In genomic region chr4:68152411-68152810, GRCh38 we compare ENCODE assay signal across 17 cellular contexts. TPM values are rescaled to one million over a fixed set of nuclear protein-coding genes. Genes with fewer than 3 reads are reported as not detected.
DNase-seq lines count a peak whose midpoint lies in the region; ATAC-seq, FAIRE-seq and TF ChIP-seq lines count a peak whose summit lies in the region.
"Had no signal": no experiment of that assay in that cellular context is flagged by ENCODE, and none has a peak within 500 bp of the region (broad histone marks: within the 10 kb centered on the region; RNA-seq: fewer than 3 reads in every experiment).

No MANE protein-coding gene starts in this region.

- no peak overlapping the region for H3K9ac ChIP-seq in PC-3 (ENCODE audit: low read length)

- no peaks in the 10 kb centered on the region for H3K79me2 ChIP-seq in PC-3 (ENCODE audit: low read length)

- H3K4me3 ChIP-seq in PC-3 (ENCODE audit: low read length) (no peak overlapping the region), bronchial epithelial cell (ENCODE audit: low read depth, low read length) (no peak overlapping the region), right cardiac atrium (ENCODE audit: low read length) (no peak overlapping the region)
- H3K4me3 ChIP-seq: prostate gland, tibial artery had no signal

- POLR2A ChIA-PET in PC-3 (lab: Charles Lee; ENCODE audit: unreplicated experiment) = no interaction called here

- H4K20me1 ChIP-seq in PC-3 (ENCODE audit: low read length) = no peaks in the 10 kb centered on the region

- no peak overlapping the region for H3K4me3 Mint-ChIP-seq in mesothelial cell of epicardium
- H3K4me3 Mint-ChIP-seq: stimulated activated naive B cell treated with anti-CD40 and anti-IgM and Interleukin-4, amounts not matched to agents 10 μg/mL and 1 μg/mL and 100 μg/mL, for 72 hours had no signal

- DNase-seq in HPDE6-E6E7 (ENCODE audit: extremely low spot score) (peak; percentile 86), PC-3 (peak; percentile 84), bronchial epithelial cell (ENCODE audit: low read depth) (peak; percentile 98), mesothelial cell of epicardium (ENCODE audit: low spot score in 2 of 2, unreplicated experiment in 2 of 2) (no peak), T-helper 9 cell (no peak), GM19238 (ENCODE audit: insufficient read length, low spot score) (no peak), right cardiac atrium (no peak)
- DNase-seq: DMS 273 treated with DMSO at 0.1 percent for 48 hours; effector CD8-positive, alpha-beta T cell; NCI-H1105 treated with DMSO at 0.1 percent for 48 hours; NCI-H2171 treated with DMSO at 0.1 percent for 48 hours; NK-92 treated with Interleukin-12 subunit alpha and Interleukin-12 subunit beta, amount 100 ng/mL, for 24 hours; stimulated activated naive B cell treated with anti-CD40 and anti-IgM and Interleukin-4, amounts not matched to agents 10 μg/mL and 1 μg/mL and 100 μg/mL, for 72 hours; tibial artery had no signal

- H3K27ac ChIP-seq in PC-3 (ENCODE audit: low read length) (no peak overlapping the region), right cardiac atrium (ENCODE audit: low read length) (no peak overlapping the region)
- H3K27ac ChIP-seq: prostate gland, tibial artery had no signal

- intact Hi-C loops in PC-3 (cut with micrococcal nuclease) = no loop called here
- intact Hi-C loops in right cardiac atrium (cut with DNase I) = no loop called here

- no peaks in the 10 kb centered on the region for H3F3A ChIP-seq in PC-3 (ENCODE audit: low read length, unreplicated experiment)

- ATAC-seq in PC-3 = peak; percentile 93
- ATAC-seq in right cardiac atrium = no peak
- ATAC-seq: stimulated activated naive B cell treated with anti-CD40 and anti-IgM and Interleukin-4, amounts not matched to agents 10 μg/mL and 1 μg/mL and 100 μg/mL, for 72 hours had no signal

- no peak overlapping the region for H2AFZ ChIP-seq in PC-3 (ENCODE audit: low read length)

- H3K36me3 ChIP-seq in PC-3 (ENCODE audit: low read depth, low read length) (no peaks in the 10 kb centered on the region), bronchial epithelial cell (ENCODE audit: control insufficient read depth, insufficient read depth, low read length) (no peaks in the 10 kb centered on the region)
- H3K36me3 ChIP-seq: prostate gland, tibial artery had no signal

- H3K27me3 ChIP-seq in PC-3 (ENCODE audit: low read length) (peaks cover 10% of the 10 kb centered on the region), bronchial epithelial cell (ENCODE audit: control insufficient read depth, insufficient read depth, low read length) (no peaks in the 10 kb centered on the region), right cardiac atrium (ENCODE audit: control insufficient read depth, insufficient read depth) (no peaks in the 10 kb centered on the region)
- H3K27me3 ChIP-seq: tibial artery had no signal

- H3K4me1 ChIP-seq in PC-3 (ENCODE audit: insufficient read depth, low read length) (peaks cover 6% of the 10 kb centered on the region; the same call in 1 of the 2 replicates), right cardiac atrium (ENCODE audit: control insufficient read depth, insufficient read depth, low read length) (no peaks in the 10 kb centered on the region)
- H3K4me1 ChIP-seq: prostate gland, tibial artery had no signal

- no peak for FAIRE-seq in bronchial epithelial cell (lab: Jason Lieb, UNC)

- 32% methylated on average over 2 of the region's 2 CpGs for WGBS in right cardiac atrium

- H3K4me1 Mint-ChIP-seq in mesothelial cell of epicardium = peaks cover 30% of the 10 kb centered on the region
- H3K4me1 Mint-ChIP-seq: stimulated activated naive B cell treated with anti-CD40 and anti-IgM and Interleukin-4, amounts not matched to agents 10 μg/mL and 1 μg/mL and 100 μg/mL, for 72 hours had no signal

- peak overlapping the region; percentile 10 for H3K27ac Mint-ChIP-seq in mesothelial cell of epicardium
- H3K27ac Mint-ChIP-seq: stimulated activated naive B cell treated with anti-CD40 and anti-IgM and Interleukin-4, amounts not matched to agents 10 μg/mL and 1 μg/mL and 100 μg/mL, for 72 hours had no signal

- H3K27me3 Mint-ChIP-seq in mesothelial cell of epicardium (ENCODE audit: low read depth) = no peaks in the 10 kb centered on the region

- TF ChIP-seq CTCF in PC-3 (conservative IDR thresholded peaks at IDR 0.05; ENCODE audit: low read depth, low read length) (no peak), bronchial epithelial cell (IDR thresholded peaks at IDR 0.05; ENCODE audit: insufficient read depth, low read length, severe bottlenecking) (no peak), mesothelial cell of epicardium (IDR thresholded peaks at IDR 0.05; ENCODE audit: unreplicated experiment) (no peak)

- peaks cover 2% of the 10 kb centered on the region for H3K36me3 Mint-ChIP-seq in mesothelial cell of epicardium
- H3K36me3 Mint-ChIP-seq: stimulated activated naive B cell treated with anti-CD40 and anti-IgM and Interleukin-4, amounts not matched to agents 10 μg/mL and 1 μg/mL and 100 μg/mL, for 72 hours had no signal

- peaks cover 8% of the 10 kb centered on the region for H3K9me3 Mint-ChIP-seq in mesothelial cell of epicardium

- no TSS peak for BruUV-seq in PC-3 (replicated peaks; lab: Mats Ljungman, UMichigan)

- 0 out of 2 replicates have a peak overlapping the region, but pooled peaks have one; percentile 1 for H3K4me2 ChIP-seq in PC-3 (ENCODE audit: low read length)

- no peaks in the 10 kb centered on the region for H3K9me3 ChIP-seq in PC-3 (ENCODE audit: low read length)
- no peaks in the 10 kb centered on the region for H3K9me3 ChIP-seq in right cardiac atrium (ENCODE audit: control insufficient read depth, low read length)
- H3K9me3 ChIP-seq: prostate gland, tibial artery had no signal

- no peaks in the 10 kb centered on the region for H3K9me2 ChIP-seq in PC-3 (replicated peaks; ENCODE audit: low read length)

- CTCF ChIA-PET in PC-3 (lab: Charles Lee) = no interaction called here

RNA-seq across cellular contexts. Expression of gene TMPRSS11F, which starts 22.7 kb away (rescaled TPM):
- not detected in 2 replicates for total RNA-seq in PC-3 (2014; rRNA removed)
- total RNA-seq in bronchial epithelial cell = 1.6 and 2.3 TPM in 2 replicates
- 0.86 to 1.1 TPM (median 0.95 TPM) in 3 replicates for total RNA-seq in mesothelial cell of epicardium
- total RNA-seq in right cardiac atrium = not detected
- not detected for polyA plus RNA-seq in right cardiac atrium
- total RNA-seq: liver had no signal
- polyA plus RNA-seq: BJ, liver had no signal

Comparison
In these comparisons a context has a peak if more than half of its experiments do, and no peak if none do; other contexts are left out.
1. DNase-seq: peak in HPDE6-E6E7 (single experiment), PC-3 (single experiment) and bronchial epithelial cell (single experiment); none in mesothelial cell of epicardium (0 of 2), T-helper 9 cell (single experiment), GM19238 (single experiment) and right cardiac atrium (0 of 3).